11 cellular contexts compared by ENCODE assay signal in genomic region chr1:16153110-16153998, GRCh38. TPM values are rescaled to one million over a fixed set of nuclear protein-coding genes. Genes with fewer than 3 reads are reported as not detected.
DNase-seq lines count a peak whose midpoint lies in the region; ATAC-seq, FAIRE-seq and TF ChIP-seq lines count a peak whose summit lies in the region.
"Had no signal": no experiment of that assay in that cellular context is flagged by ENCODE, and none has a peak within 500 bp of the region (broad histone marks: within the 10 kb centered on the region; RNA-seq: fewer than 3 reads in every experiment).

No MANE protein-coding gene starts in this region.

- H3K9me3 ChIP-seq in SJSA1 (replicated peaks), result no peaks in the 10 kb centered on the region
- no peaks in the 10 kb centered on the region for H3K9me3 ChIP-seq in pancreas

- intact Hi-C loops in pancreas (cut with DNase I), result no loop called here

- H3K27me3 ChIP-seq in BJ (ENCODE audit: control insufficient read depth, insufficient read depth, low read length), result no peaks in the 10 kb centered on the region
- no peaks in the 10 kb centered on the region for H3K27me3 ChIP-seq in SJSA1 (replicated peaks)
- H3K27me3 ChIP-seq in pancreas, result no peaks in the 10 kb centered on the region

- TF ChIP-seq CTCF in BJ (IDR thresholded peaks at IDR 0.05; ENCODE audit: insufficient read depth, low read depth, low read length) (no peak), fibroblast of the aortic adventitia (IDR thresholded peaks at IDR 0.05; ENCODE audit: insufficient read depth, low read length) (no peak), pancreas (IDR thresholded peaks at IDR 0.05) (no peak), GM13976 (IDR thresholded peaks at IDR 0.05; ENCODE audit: borderline replicate concordance, control extremely low read depth, extremely low read depth, insufficient read depth, missing control alignments) (no peak)

- POLR2A ChIA-PET in BJ (lab: Charles Lee), result no interaction called here

- H3K36me3 ChIP-seq in BJ (ENCODE audit: control insufficient read depth, insufficient read depth, low read length) (peaks cover 19% of the 10 kb centered on the region), SJSA1 (peaks cover 64% of the 10 kb centered on the region), pancreas (peaks cover 0 to 10% (median 1%) of the 10 kb centered on the region in 3 donors)

- CTCF ChIA-PET in BJ (lab: Yijun Ruan, JAX), result interaction anchor here (1.0 to 13.9 kb wide), 6 partner anchors 10 to 211 kb away, joined by 3 to 179 read pairs (median 6); partner anchors contain the start of gene FAM131C

- H3K4me3 ChIP-seq in BJ (ENCODE audit: low read depth, low read length), result peak overlapping the region; percentile 80
- peak overlapping the region; percentile 66 for H3K4me3 ChIP-seq in SJSA1
- peak overlapping the region; percentile 81 for H3K4me3 ChIP-seq in fibroblast of the aortic adventitia (ENCODE audit: low read depth, low read length)
- H3K4me3 ChIP-seq in pancreas, result peak overlapping the region in 3 of 4 donors; percentile 82 to 95 (median 93)

- H3K27ac ChIP-seq in SJSA1 (peak overlapping the region; percentile 69), pancreas (peak overlapping the region in 3 of 4 donors; percentile 86 to 94 (median 93))

- in situ Hi-C loops in GM13976 (cut with MboI; ENCODE audit: low sequenced_read_pairs, unreplicated experiment), result no loop called here

- no peak for ATAC-seq in pancreas
- no peak for ATAC-seq in HG02885 (IDR thresholded peaks at IDR 0.05; ENCODE audit: poor library complexity, unreplicated experiment)
- no peak for ATAC-seq in left lobe of liver

- no peak for FAIRE-seq in pancreas (lab: Jason Lieb, UNC)
- FAIRE-seq: islet of Langerhans had no signal

- WGBS in pancreas, 2 donors, result 59 to 64% methylated on average over 13 of the region's 13 CpGs

- DNase-seq in BJ (ENCODE audit: low read depth) (no peak), SJSA1 (ENCODE audit: low read depth in 1 of 2, low spot score in 2 of 2) (no peak), fibroblast of the aortic adventitia (ENCODE audit: low read depth) (no peak), pancreas (no peak), GM13976 (ENCODE audit: low spot score) (no peak), left lobe of liver (ENCODE audit: low spot score) (no peak), AG08396 (ENCODE audit: low spot score) (no peak)
- DNase-seq: activated naive CD4-positive, alpha-beta T cell treated with anti-CD3 and anti-CD28 coated beads, Interleukin-2, amount 50 U/mL, for 16 hours; NCI-H1930 had no signal

- H3K4me1 ChIP-seq in SJSA1 (replicated peaks) (peaks cover 62% of the 10 kb centered on the region), pancreas (peaks cover 0 to 7% (median 0%) of the 10 kb centered on the region in 3 donors)

RNA-seq across cellular contexts. Expression of gene EPHA2, which starts 2.5 kb away (rescaled TPM):
- polyA plus RNA-seq in BJ (2011; rRNA removed), result 13.6 and 26.5 TPM in 2 replicates
- polyA minus RNA-seq in BJ (2011; rRNA and poly(A)+ RNA removed), result 22.8 TPM in 2 replicates
- total RNA-seq in SJSA1 (2014; rRNA removed; shearing (Covaris generic)), result 44.0 and 51.0 TPM in 2 replicates
- 7.8 and 7.9 TPM in 2 replicates for total RNA-seq in fibroblast of the aortic adventitia (ENCODE audit: low replicate concordance)
- 10 to 100 TPM in 3 of 6 donors, 1 to 10 TPM in 3; 6.5 to 11.8 (median 10.1) TPM for total RNA-seq in pancreas
- 10 to 100 TPM; 13.8 to 17.1 TPM for polyA plus RNA-seq in pancreas
- 6.5 TPM for total RNA-seq in left lobe of liver

RNA-seq across cellular contexts. Expression of gene ARHGEF19, which starts 59.1 kb away (rescaled TPM):
- polyA plus RNA-seq in BJ (2011; rRNA removed), result 8.0 and 11.6 TPM in 2 replicates
- 4.0 and 5.8 TPM in 2 replicates for polyA minus RNA-seq in BJ (2011; rRNA and poly(A)+ RNA removed)
- 3.8 and 10.7 TPM in 2 replicates for total RNA-seq in SJSA1 (2014; rRNA removed; shearing (Covaris generic))
- total RNA-seq in fibroblast of the aortic adventitia (ENCODE audit: low replicate concordance), result 2.8 and 12.1 TPM in 2 replicates
- total RNA-seq in pancreas, result 10 to 100 TPM in 2 of 6 donors, 1 to 10 TPM in 4; 5.0 to 10.7 (median 7.9) TPM
- 10 to 100 TPM; 15.6 to 17.1 TPM for polyA plus RNA-seq in pancreas
- total RNA-seq in left lobe of liver, result 1.9 TPM
